8 cellular contexts compared by ENCODE assay signal in the genomic region with DNA sequence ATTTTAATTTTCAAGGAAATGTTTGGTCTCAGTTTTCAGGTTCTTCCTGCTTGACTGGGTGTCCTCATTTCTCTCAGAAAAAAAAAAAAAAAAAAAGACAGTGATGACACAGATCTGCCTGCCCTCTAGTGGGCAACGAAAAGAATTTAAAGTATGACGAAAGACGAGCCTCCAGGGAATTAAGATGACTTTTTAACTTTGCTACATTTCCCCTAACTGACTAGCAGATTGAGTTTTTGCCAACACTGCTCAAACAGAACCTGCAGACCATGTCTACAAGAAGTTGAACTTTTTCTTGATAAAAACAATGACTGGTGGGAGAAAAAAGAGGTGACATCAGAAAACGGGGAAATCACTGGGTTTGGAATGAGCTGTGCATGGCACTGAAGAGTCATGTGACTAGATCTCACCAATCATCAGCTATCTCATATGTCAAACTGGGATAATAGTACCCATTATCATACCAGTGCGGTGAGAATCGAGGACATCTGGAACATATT. TPM values are rescaled to one million over a fixed set of nuclear protein-coding genes. Genes with fewer than 3 reads are reported as not detected.
DNase-seq lines count a peak whose midpoint lies in the region; ATAC-seq, FAIRE-seq and TF ChIP-seq lines count a peak whose summit lies in the region.

No MANE protein-coding gene starts in this region.

- DNase-seq in D721Med (ENCODE audit: insufficient read length, low spot score) (no peak), NCI-H446 treated with DMSO at 0.1 percent for 48 hours (lab: John Stamatoyannopoulos, UW) (peak; percentile 60), fibroblast of the conjunctiva (ENCODE audit: low read depth) (peak; percentile 88), neural progenitor cell (ENCODE audit: low spot score) (peak; percentile 73), NCI-H187 treated with DMSO at 0.1 percent for 48 hours (lab: John Stamatoyannopoulos, UW) (no peak)
- DNase-seq in activated CD8-positive, alpha-beta T cell treated with anti-CD3 and anti-CD28 coated beads, Interleukin-2, amount 10 ng/mL, durations not matched to agents 7 days and 5 days = peak; percentile 56

- no peaks in the 10 kb centered on the region for H3K9me3 Mint-ChIP-seq in activated CD8-positive, alpha-beta T cell treated with anti-CD3 and anti-CD28 coated beads, Interleukin-2, amount 10 ng/mL, durations not matched to agents 7 days and 5 days (ENCODE audit: insufficient read depth)
- no peaks in the 10 kb centered on the region for H3K9me3 Mint-ChIP-seq in neural progenitor cell

- no peaks in the 10 kb centered on the region for H3K79me2 ChIP-seq in neural progenitor cell (ENCODE audit: low read depth)

- CTCF ChIA-PET in activated CD8-positive, alpha-beta T cell treated with anti-CD3 and anti-CD28 coated beads, Interleukin-2, amount 10 ng/mL, durations not matched to agents 7 days and 5 days (lab: Charles Lee) = interaction anchor here (0.6 to 2.7 kb wide), 64 partner anchors 8 to 645 kb away, joined by 3 to 19 read pairs (median 3); a partner anchor contains a TSS

- ATAC-seq in GM19035 (IDR thresholded peaks at IDR 0.05; ENCODE audit: unreplicated experiment) (peak; percentile 70), HG03175 (IDR thresholded peaks at IDR 0.05; ENCODE audit: unreplicated experiment) (peak; percentile 74)
- ATAC-seq in activated CD8-positive, alpha-beta T cell treated with anti-CD3 and anti-CD28 coated beads, Interleukin-2, amount 10 ng/mL, durations not matched to agents 7 days and 5 days = peak; percentile 80

- no peaks in the 10 kb centered on the region for H3K36me3 ChIP-seq in neural progenitor cell

- H4K20me1 ChIP-seq in neural progenitor cell (ENCODE audit: low read depth) = peaks cover 6% of the 10 kb centered on the region

- H3K4me3 ChIP-seq in neural progenitor cell = peak overlapping the region; percentile 22

- TF ChIP-seq CTCF in D721Med (IDR thresholded peaks at IDR 0.05; ENCODE audit: insufficient read depth, missing control alignments) = peak; percentile 54
- TF ChIP-seq CTCF in neural progenitor cell (IDR thresholded peaks at IDR 0.05) = peak; percentile 78

- FAIRE-seq in D721Med (lab: Jason Lieb, UNC) = no peak

- peaks cover 25% of the 10 kb centered on the region for H3K27me3 ChIP-seq in neural progenitor cell

- peaks cover 10% of the 10 kb centered on the region for H3K4me1 Mint-ChIP-seq in activated CD8-positive, alpha-beta T cell treated with anti-CD3 and anti-CD28 coated beads, Interleukin-2, amount 10 ng/mL, durations not matched to agents 7 days and 5 days (ENCODE audit: low read depth)
- peaks cover 11% of the 10 kb centered on the region for H3K4me1 Mint-ChIP-seq in neural progenitor cell

- H3K9me3 ChIP-seq in neural progenitor cell (ENCODE audit: low read depth) = no peaks in the 10 kb centered on the region

- peak overlapping the region; percentile 35 for H3K27ac Mint-ChIP-seq in activated CD8-positive, alpha-beta T cell treated with anti-CD3 and anti-CD28 coated beads, Interleukin-2, amount 10 ng/mL, durations not matched to agents 7 days and 5 days
- H3K27ac Mint-ChIP-seq in neural progenitor cell = no peak overlapping the region

- H2AFZ ChIP-seq in neural progenitor cell (replicated peaks) = peak overlapping the region; percentile 58

- H3K4me3 Mint-ChIP-seq in activated CD8-positive, alpha-beta T cell treated with anti-CD3 and anti-CD28 coated beads, Interleukin-2, amount 10 ng/mL, durations not matched to agents 7 days and 5 days = peak overlapping the region; percentile 54
- H3K4me3 Mint-ChIP-seq in neural progenitor cell = no peak overlapping the region

- H3K27me3 Mint-ChIP-seq in activated CD8-positive, alpha-beta T cell treated with anti-CD3 and anti-CD28 coated beads, Interleukin-2, amount 10 ng/mL, durations not matched to agents 7 days and 5 days (ENCODE audit: low read depth) = peaks cover 9% of the 10 kb centered on the region
- no peaks in the 10 kb centered on the region for H3K27me3 Mint-ChIP-seq in neural progenitor cell (ENCODE audit: insufficient read depth, low read depth)

- H3K4me2 ChIP-seq in neural progenitor cell = peak overlapping the region; percentile 58

- H3K36me3 Mint-ChIP-seq in activated CD8-positive, alpha-beta T cell treated with anti-CD3 and anti-CD28 coated beads, Interleukin-2, amount 10 ng/mL, durations not matched to agents 7 days and 5 days (ENCODE audit: low read depth) = no peaks in the 10 kb centered on the region
- H3K36me3 Mint-ChIP-seq in neural progenitor cell = no peaks in the 10 kb centered on the region

- H3K9ac ChIP-seq in neural progenitor cell = no peak overlapping the region

- peaks cover 17% of the 10 kb centered on the region for H3F3A ChIP-seq in neural progenitor cell (ENCODE audit: low read depth)

- POLR2A ChIA-PET in activated CD8-positive, alpha-beta T cell treated with anti-CD3 and anti-CD28 coated beads, Interleukin-2, amount 10 ng/mL, durations not matched to agents 7 days and 5 days (lab: Charles Lee) = interaction anchor here (0.6 to 1.1 kb wide), 2 partner anchors 201 to 652 kb away, joined by 3 read pairs; no protein-coding TSS in a partner anchor

- no peaks in the 10 kb centered on the region for H3K4me1 ChIP-seq in neural progenitor cell

- no peak overlapping the region for H3K27ac ChIP-seq in neural progenitor cell

RNA-seq across cellular contexts. Expression of a gene that starts 40.8 kb away (rescaled TPM):
- 1 to 10 TPM; 2.9 to 3.3 TPM for total RNA-seq in activated CD8-positive, alpha-beta T cell treated with anti-CD3 and anti-CD28 coated beads, Interleukin-2, amount 10 ng/mL, durations not matched to agents 7 days and 5 days
- not detected in 2 replicates for total RNA-seq in neural progenitor cell (ENCODE audit: low replicate concordance)

Comparison
In these comparisons a context has a peak if more than half of its experiments do, and no peak if none do; other contexts are left out.
1. DNase-seq: peak in NCI-H446 treated with DMSO at 0.1 percent for 48 hours (single experiment), activated CD8-positive, alpha-beta T cell treated with anti-CD3 and anti-CD28 coated beads, Interleukin-2, amount 10 ng/mL, durations not matched to agents 7 days and 5 days (single experiment), fibroblast of the conjunctiva (single experiment) and neural progenitor cell (single experiment); none in D721Med (single experiment) and NCI-H187 treated with DMSO at 0.1 percent for 48 hours (single experiment).
2. Peak in every context shown above with its lines, with median percentiles within 50 percentile points of each other: ATAC-seq.